Comparison of ENCODE assay signal across 20 cellular contexts in the genomic region with DNA sequence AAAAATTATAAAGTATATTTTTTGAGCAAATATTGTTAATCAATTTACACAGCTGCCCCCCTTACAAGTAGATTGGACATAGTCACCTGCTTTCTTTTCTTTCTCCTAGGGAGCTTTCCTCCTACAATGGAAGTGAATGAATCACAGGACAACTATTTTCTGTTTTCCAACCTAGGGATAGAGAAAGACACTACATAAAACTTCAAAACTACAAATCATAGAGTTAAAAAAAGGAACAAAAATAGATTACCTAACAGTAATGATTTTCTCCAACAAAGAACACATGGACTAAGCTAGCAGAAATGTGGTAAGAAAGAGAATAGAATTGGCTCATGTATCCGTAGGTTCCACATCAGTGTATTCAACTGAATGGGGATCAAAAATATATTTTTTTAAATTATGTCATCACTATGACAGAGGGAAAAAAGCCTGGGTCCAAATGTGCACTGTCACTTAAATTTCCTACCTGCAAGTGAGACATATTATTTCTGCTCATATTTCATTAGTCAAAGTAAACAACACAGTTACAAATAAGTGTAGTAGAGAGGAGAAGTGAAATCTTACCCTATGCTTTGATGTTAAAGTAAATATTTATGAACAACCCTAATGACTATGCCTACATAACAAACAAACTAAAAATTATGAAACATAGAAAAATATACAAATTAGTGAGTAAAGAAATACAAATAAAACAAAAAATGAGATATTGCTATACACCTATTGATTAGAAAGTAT.
"Had no signal": no experiment of that assay in that cellular context is flagged by ENCODE, and none has a peak within 500 bp of the region (broad histone marks: within the 10 kb centered on the region; RNA-seq: fewer than 3 reads in every experiment).

No MANE protein-coding gene starts in this region.

- H3K27me3 ChIP-seq: esophagus squamous epithelium, heart left ventricle, right lobe of liver, suprapubic skin, thyroid gland had no signal

- H3K9me3 ChIP-seq: esophagus squamous epithelium, heart left ventricle, prostate gland, suprapubic skin, thyroid gland had no signal

- H3K27ac ChIP-seq: coronary artery, esophagus squamous epithelium, heart left ventricle, parathyroid adenoma, prostate gland, right lobe of liver, suprapubic skin, thyroid gland had no signal

- H3K36me3 ChIP-seq: esophagus squamous epithelium, heart left ventricle, prostate gland, right lobe of liver, suprapubic skin, thyroid gland had no signal

- H3K9ac ChIP-seq: parathyroid adenoma had no signal

- H3K79me2 ChIP-seq: parathyroid adenoma had no signal

- H2AFZ ChIP-seq: parathyroid adenoma had no signal

- DNase-seq: effector memory CD4-positive, alpha-beta T cell; esophagus squamous epithelium; foreskin melanocyte; heart left ventricle; hippocampal formation; mammary epithelial cell; naive thymus-derived CD4-positive, alpha-beta T cell; nephron progenitor cell; retina; right lobe of liver; stimulated activated CD4-positive, alpha-beta T cell treated with anti-CD3 and anti-CD28 coated beads, Interleukin-4, amount 100 ng/mL, for 1 hour; stimulated activated CD8-positive, alpha-beta memory T cell treated with anti-CD3 and anti-CD28 coated beads, Interleukin-4, amount 100 ng/mL, for 48 hours; stimulated activated naive CD8-positive, alpha-beta T cell treated with anti-CD3 and anti-CD28 coated beads, Interleukin-15, Interleukin-2, amounts not matched to agents 100 U/mL and 50 U/mL, for 24 hours; thyroid gland had no signal

- H3K4me3 ChIP-seq: coronary artery, esophagus squamous epithelium, heart left ventricle, prostate gland, right lobe of liver, suprapubic skin, thyroid gland had no signal

- H3K4me1 ChIP-seq: esophagus squamous epithelium, heart left ventricle, parathyroid adenoma, prostate gland, right lobe of liver, suprapubic skin, thyroid gland had no signal

- ATAC-seq: heart left ventricle; left lobe of liver; naive thymus-derived CD4-positive, alpha-beta T cell; right lobe of liver; stimulated activated effector memory CD8-positive, alpha-beta T cell treated with anti-CD3 and anti-CD28 coated beads, Interleukin-12 subunit alpha, Interleukin-12 subunit beta, amount 100 ng/mL, for 72 hours; stimulated activated naive CD8-positive, alpha-beta T cell treated with anti-CD3 and anti-CD28 coated beads, Interleukin-15, Interleukin-2, amounts not matched to agents 100 U/mL and 50 U/mL, for 24 hours had no signal
